In the genomic region with DNA sequence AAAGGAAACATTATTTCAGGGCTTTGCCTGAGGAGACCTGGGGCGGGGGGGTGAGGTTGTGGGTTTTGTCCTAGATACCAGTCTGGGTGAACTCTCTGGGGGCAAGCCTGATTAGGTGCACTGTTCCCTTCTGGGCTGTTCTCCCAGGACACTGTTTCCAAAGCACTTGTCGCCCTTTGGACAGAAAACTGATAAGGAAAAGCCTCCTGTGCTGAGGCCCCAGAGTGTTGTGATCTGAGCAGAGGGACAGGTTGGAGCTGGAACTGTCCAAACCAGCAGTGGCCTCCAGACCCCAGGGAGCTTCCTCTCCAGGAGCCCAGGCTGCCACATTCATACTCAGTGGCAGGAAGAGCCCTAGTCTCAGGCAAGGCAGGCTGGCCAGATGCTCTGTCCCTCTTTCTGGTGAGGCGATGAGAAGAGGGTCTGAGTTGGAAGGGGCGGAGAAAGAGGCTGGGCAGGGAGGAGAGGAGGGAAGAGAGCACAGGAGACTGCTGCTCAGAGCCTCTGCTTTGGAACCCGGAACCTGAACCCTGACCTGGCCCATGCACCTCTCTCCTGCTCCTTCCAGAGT, we compare ENCODE assay signal across 10 cellular contexts. TPM values are rescaled to one million over a fixed set of nuclear protein-coding genes. Genes with fewer than 3 reads are reported as not detected.
DNase-seq lines count a peak whose midpoint lies in the region; ATAC-seq, FAIRE-seq and TF ChIP-seq lines count a peak whose summit lies in the region.
"Had no signal": no experiment of that assay in that cellular context is flagged by ENCODE, and none has a peak within 500 bp of the region (broad histone marks: within the 10 kb centered on the region; RNA-seq: fewer than 3 reads in every experiment).

No MANE protein-coding gene starts in this region.

- peaks cover 14 to 72% of the 10 kb centered on the region in 2 experiments for H3K27me3 ChIP-seq in K562 (ENCODE audit: control insufficient read depth in 2 of 2, insufficient read depth in 2 of 2, low read length in 2 of 2)
- H3K27me3 ChIP-seq in liver (ENCODE audit: control insufficient read depth in 4 of 4, insufficient read depth in 4 of 4, low read length in 3 of 4): peaks cover 0 to 6% (median 1%) of the 10 kb centered on the region in 4 donors

- no TSS peak for BruUV-seq in K562 (replicated peaks; lab: Mats Ljungman, UMichigan)

- H3K9me3 ChIP-seq in K562 (replicated peaks; ENCODE audit: control insufficient read depth, insufficient read depth, low read depth, low read length): no peaks in the 10 kb centered on the region
- no peaks in the 10 kb centered on the region for H3K9me3 ChIP-seq in liver (ENCODE audit: control insufficient read depth in 4 of 4, low read length in 3 of 4)

- no peaks in the 10 kb centered on the region for H4K20me1 ChIP-seq in K562 (replicated peaks; ENCODE audit: control insufficient read depth, insufficient read depth, low read length)

- WGBS in K562 (ENCODE audit: insufficient coverage, low coverage, missing lambda C conversion rate): 0% methylated on average over 3 of the region's 5 CpGs
- 42% methylated on average over 5 of the region's 5 CpGs for WGBS in liver

- H3K4me1 Mint-ChIP-seq in activated T-cell treated with anti-CD3 and anti-CD28 coated beads, Interleukin-2, amount 50 U/mL, for 72 hours (ENCODE audit: low read depth): peaks cover 7% of the 10 kb centered on the region
- H3K4me1 Mint-ChIP-seq in type B pancreatic cell (ENCODE audit: unreplicated experiment): peaks cover 8% of the 10 kb centered on the region

- no peaks in the 10 kb centered on the region for H3K79me2 ChIP-seq in K562 (ENCODE audit: control insufficient read depth, insufficient read depth, low read length)

- TF ChIP-seq RAD21 in K562 (CRISPR knock-in tag; conservative IDR thresholded peaks at IDR 0.05 in 1 of 2, IDR thresholded peaks at IDR 0.05 in 1 of 2) (no peak), liver (IDR thresholded peaks at IDR 0.05) (no peak)

- H3K27ac Mint-ChIP-seq in activated T-cell treated with anti-CD3 and anti-CD28 coated beads, Interleukin-2, amount 50 U/mL, for 72 hours: no peak overlapping the region
- no peak overlapping the region for H3K27ac Mint-ChIP-seq in type B pancreatic cell
- H3K27ac Mint-ChIP-seq: activated CD4-positive, alpha-beta memory T cell treated with anti-CD3 and anti-CD28 coated beads, Interleukin-2, amount 10 ng/mL, durations not matched to agents 7 days and 5 days had no signal

- no peaks in the 10 kb centered on the region for H3K9me3 Mint-ChIP-seq in activated T-cell treated with anti-CD3 and anti-CD28 coated beads, Interleukin-2, amount 50 U/mL, for 72 hours
- no peaks in the 10 kb centered on the region for H3K9me3 Mint-ChIP-seq in type B pancreatic cell
- H3K9me3 Mint-ChIP-seq: activated CD4-positive, alpha-beta memory T cell treated with anti-CD3 and anti-CD28 coated beads, Interleukin-2, amount 10 ng/mL, durations not matched to agents 7 days and 5 days had no signal

- H3K4me1 ChIP-seq in K562 (replicated peaks in 1 of 2; ENCODE audit: control insufficient read depth in 2 of 2, insufficient read depth in 2 of 2, low read length in 2 of 2): peaks cover 0 to 23% of the 10 kb centered on the region in 2 experiments; a peak in 2 of 5 replicates
- peaks cover 10 to 29% (median 22%) of the 10 kb centered on the region in 4 donors for H3K4me1 ChIP-seq in liver (ENCODE audit: control insufficient read depth in 4 of 4, insufficient read depth in 4 of 4, low read length in 3 of 4)

- intact Hi-C loops in K562 (cut with micrococcal nuclease): no loop called here

- no peak for TF ChIP-seq CTCF in K562 (IDR thresholded peaks at IDR 0.05 in 2 of 3, conservative IDR thresholded peaks at IDR 0.05 in 1 of 3; ENCODE audit: insufficient read depth in 2 of 3, low read depth in 1 of 3, low read length in 3 of 3)
- TF ChIP-seq CTCF in liver (IDR thresholded peaks at IDR 0.05; ENCODE audit: low read depth, low read length, missing input control): no peak
- no peak for TF ChIP-seq CTCF in type B pancreatic cell (conservative IDR thresholded peaks at IDR 0.05)

- no peak for TF ChIP-seq POLR2A in K562 (conservative IDR thresholded peaks at IDR 0.05)

- H2AFZ ChIP-seq in K562 (ENCODE audit: low read depth, low read length): no peak overlapping the region

- in situ Hi-C loops in K562 (cut with MboI): loop anchor here (25.0 kb wide), 1 partner anchor 200 kb away; no protein-coding TSS in a partner anchor

- DNase-seq in activated T-cell treated with anti-CD3 and anti-CD28 coated beads, Interleukin-2, amount 50 U/mL, for 72 hours: no peak
- no peak for DNase-seq in activated T-cell treated with anti-CD3 and anti-CD28 coated beads, Interleukin-2, amount 50 U/mL, for 1 hour
- DNase-seq in K562 (ENCODE audit: extremely low read depth in 1 of 4, low spot score in 3 of 4) (no peak), type B pancreatic cell (ENCODE audit: extremely low spot score, unreplicated experiment) (no peak), AG08396 (ENCODE audit: low spot score) (no peak), NCI-H1105 treated with DMSO at 0.1 percent for 48 hours (lab: John Stamatoyannopoulos, UW) (no peak)

- H3K9me1 ChIP-seq in K562 (ENCODE audit: control insufficient read depth, insufficient read depth, low read length): no peaks in the 10 kb centered on the region

- TF ChIP-seq EP300 in K562 (IDR thresholded peaks at IDR 0.05; ENCODE audit: low read length): no peak

- H3K27me3 Mint-ChIP-seq in activated T-cell treated with anti-CD3 and anti-CD28 coated beads, Interleukin-2, amount 50 U/mL, for 72 hours (ENCODE audit: low read depth): peaks cover 50% of the 10 kb centered on the region
- H3K27me3 Mint-ChIP-seq in type B pancreatic cell: peaks cover 46% of the 10 kb centered on the region

- H3K36me3 Mint-ChIP-seq in activated T-cell treated with anti-CD3 and anti-CD28 coated beads, Interleukin-2, amount 50 U/mL, for 72 hours (ENCODE audit: insufficient read depth in 2 of 2): no peaks in the 10 kb centered on the region
- no peaks in the 10 kb centered on the region for H3K36me3 Mint-ChIP-seq in type B pancreatic cell

- no peak overlapping the region for H3K9ac ChIP-seq in K562 (ENCODE audit: insufficient read depth in 1 of 2, low read depth in 2 of 2, low read length in 2 of 2)
- no peak overlapping the region for H3K9ac ChIP-seq in liver (ENCODE audit: low read depth in 1 of 2, low read length in 2 of 2)

- peak overlapping the region; percentile 86 to 90 for H3K4me3 Mint-ChIP-seq in activated T-cell treated with anti-CD3 and anti-CD28 coated beads, Interleukin-2, amount 50 U/mL, for 72 hours
- peak overlapping the region; percentile 86 for H3K4me3 Mint-ChIP-seq in type B pancreatic cell

- no peak overlapping the region for H3K4me2 ChIP-seq in K562 (ENCODE audit: insufficient read depth, low read length)

- CTCF ChIA-PET in K562 (lab: Yijun Ruan, JAX; ENCODE audit: low intra/inter-chr PET ratio): no interaction called here

- ATAC-seq in activated T-cell treated with anti-CD3 and anti-CD28 coated beads, Interleukin-2, amount 50 U/mL, for 72 hours (replicated peaks in 1 of 2): no peak
- ATAC-seq in K562 (peak; percentile 24; the same call in 1 of the 3 replicates), HG03196 (IDR thresholded peaks at IDR 0.05; ENCODE audit: unreplicated experiment) (no peak)

- no peak overlapping the region for H3K27ac ChIP-seq in K562 (ENCODE audit: extremely low read depth, low read depth, low read length)
- no peak overlapping the region for H3K27ac ChIP-seq in liver (ENCODE audit: low read depth in 1 of 2, low read length in 2 of 2)
- H3K27ac ChIP-seq: C4-2B had no signal

- H3K36me3 ChIP-seq in K562 (ENCODE audit: control insufficient read depth, insufficient read depth, low read length) (no peaks in the 10 kb centered on the region), liver (ENCODE audit: control insufficient read depth in 4 of 4, insufficient read depth in 3 of 4, low read depth in 1 of 4, low read length in 3 of 4) (no peaks in the 10 kb centered on the region)

- POLR2A ChIA-PET in K562 (lab: Yijun Ruan, JAX): interaction anchor here (0.6 to 1.3 kb wide), 4 partner anchors 11 to 309 kb away, joined by 3 read pairs; no protein-coding TSS in a partner anchor

- FAIRE-seq in K562 (lab: Jason Lieb, UNC): no peak

- no peak overlapping the region for H3K4me3 ChIP-seq in K562
- H3K4me3 ChIP-seq in liver (ENCODE audit: low read depth in 1 of 3, low read length in 3 of 3): peak overlapping the region in 2 of 3 donors; percentile 41 to 52

TF ChIP-seq in K562, 482 proteins besides CTCF, POLR2A, EP300 and RAD21 (continues in another document):
- no peak for TF ChIP-seq OTX1 (CRISPR knock-in tag; IDR thresholded peaks at IDR 0.05)
- no peak for TF ChIP-seq POLR2B (IDR thresholded peaks at IDR 0.05; ENCODE audit: low read depth, partially characterized antibody)
- TF ChIP-seq FOXP1 (CRISPR knock-in tag; IDR thresholded peaks at IDR 0.05): no peak
- TF ChIP-seq ZNF12 (CRISPR knock-in tag; IDR thresholded peaks at IDR 0.05): no peak

TF ChIP-seq in liver, 16 proteins besides CTCF, POLR2A, EP300 and RAD21:
- peak; percentile 77 to 79 for TF ChIP-seq HNF4A (conservative IDR thresholded peaks at IDR 0.05)
- TF ChIP-seq RXRA (IDR thresholded peaks at IDR 0.05): peak; percentile 47 to 73
- no peak for TF ChIP-seq YY1 (IDR thresholded peaks at IDR 0.05)
- peak; percentile 35 for TF ChIP-seq HNF4G (IDR thresholded peaks at IDR 0.05)
- peak; percentile 45 for TF ChIP-seq SP1 (IDR thresholded peaks at IDR 0.05)

RNA-seq across cellular contexts. Expression of gene GALNT16, which starts 1.9 kb away (rescaled TPM):
- total RNA-seq in activated T-cell treated with anti-CD3 and anti-CD28 coated beads, Interleukin-2, amount 50 U/mL, for 72 hours: under 1 TPM; 0.05 to 0.21 TPM
- total RNA-seq in K562 (2011; cell fraction: chromatin; rRNA removed; ENCODE audit: low replicate concordance): 0.07 TPM in 1 of 2 replicates, not detected in the other
- total RNA-seq in K562 (2011; cell fraction: nucleolus; rRNA removed): not detected in 2 replicates
- not detected in 2 replicates for total RNA-seq in K562 (2011; cell fraction: nucleoplasm; rRNA removed)
- not detected in 2 replicates for total RNA-seq in K562 (2014; rRNA removed)
- total RNA-seq in K562 (2014; rRNA removed; fragmentation: Illumina TruSeq; extraction: Trizol): not detected in 2 replicates
- total RNA-seq in K562 (2015; rRNA removed; fragmentation: Illumina TruSeq; extraction: Trizol): not detected in 2 replicates
- total RNA-seq in K562 (2021): not detected in 2 replicates
- polyA plus RNA-seq in K562 (2011; rRNA removed): not detected in 2 replicates
- polyA plus RNA-seq in K562 (2011; cell fraction: cytosol; rRNA removed): not detected in 2 replicates
- polyA plus RNA-seq in K562 (2011; cell fraction: nucleus; rRNA removed): not detected in 2 replicates
- polyA plus RNA-seq in K562 (2012): not detected in 2 replicates
- not detected in 2 replicates for polyA plus RNA-seq in K562 (2014; fragmentation: Illumina TruSeq; extraction: Trizol)
- polyA plus RNA-seq in K562 (2014; fragmentation: Nextera tagmentation; extraction: Ambion mirVana): not detected
- polyA plus RNA-seq in K562 (2014; rRNA removed): not detected in 2 replicates
- polyA minus RNA-seq in K562 (2011; rRNA and poly(A)+ RNA removed): not detected in 2 replicates
- polyA minus RNA-seq in K562 (2011; cell fraction: cytosol; rRNA and poly(A)+ RNA removed): not detected in 2 replicates
- not detected in 2 replicates for polyA minus RNA-seq in K562 (2011; cell fraction: nucleus; rRNA and poly(A)+ RNA removed)
- total RNA-seq in liver: 1 to 10 TPM in 1 of 2 donors, under 1 TPM in 1; 0.28 to 1.2 TPM
- polyA plus RNA-seq in liver: 1 to 10 TPM in 1 of 2 donors, under 1 TPM in 1; 0.25 to 1.1 TPM
- 2.9 and 12.4 TPM in 2 replicates for total RNA-seq in type B pancreatic cell (ENCODE audit: low replicate concordance)
- total RNA-seq: activated CD4-positive, alpha-beta memory T cell treated with anti-CD3 and anti-CD28 coated beads, Interleukin-2, amount 10 ng/mL, durations not matched to agents 7 days and 5 days had no signal
